12 cellular contexts compared by ENCODE assay signal in genomic region chr5:74212336-74212735, GRCh38.
A peak's percentile ranks its signal among the peaks of the same experiment; 100 is the strongest.
DNase-seq lines count a peak whose midpoint lies in the region; ATAC-seq and TF ChIP-seq lines count a peak whose summit lies in the region.
"Had no signal": no experiment of that assay in that cellular context is flagged by ENCODE, and none has a peak within 500 bp of the region (broad histone marks: within the 10 kb centered on the region; RNA-seq: fewer than 3 reads in every experiment).

No MANE protein-coding gene starts in this region.

- TF ChIP-seq EP300 in transverse colon (IDR thresholded peaks at IDR 0.05; ENCODE audit: low read depth): no peak

- no peak overlapping the region for H3K27ac ChIP-seq in transverse colon
- H3K27ac ChIP-seq: SJSA1 had no signal

- H3K4me1 ChIP-seq in transverse colon: no peaks in the 10 kb centered on the region

- H3K36me3 Mint-ChIP-seq in activated CD4-positive, alpha-beta T cell treated with anti-CD3 and anti-CD28 coated beads, Interleukin-2, amount 10 ng/mL, durations not matched to agents 24 days and 14 days (ENCODE audit: low read depth): no peaks in the 10 kb centered on the region
- H3K36me3 Mint-ChIP-seq: memory B cell had no signal

- in situ Hi-C loops in transverse colon (cut with MboI; ENCODE audit: low pct_ligation_motif_present in 1 of 4, low pct_unique_long_range_greater_than_20kb in 1 of 4, low sequenced_read_pairs in 3 of 4): no loop called here

- no peak for TF ChIP-seq POLR2A in transverse colon (IDR thresholded peaks at IDR 0.05)

- H3K9me3 ChIP-seq in transverse colon: no peaks in the 10 kb centered on the region
- H3K9me3 ChIP-seq: SJSA1 had no signal

- peak; percentile 11 for DNase-seq in activated CD4-positive, alpha-beta T cell treated with anti-CD3 and anti-CD28 coated beads for 48 hours
- DNase-seq in activated CD4-positive, alpha-beta T cell treated with anti-CD3 and anti-CD28 coated beads, Interleukin-2, amount 10 ng/mL, durations not matched to agents 24 days and 14 days: no peak
- DNase-seq in NCI-H526 treated with DMSO at 0.1 percent for 48 hours (lab: John Stamatoyannopoulos, UW) (peak; percentile 2), dermis blood vessel endothelial cell (peak; percentile 62), transverse colon (peak; percentile 11), NCI-H2196 treated with DMSO at 0.1 percent for 48 hours (lab: John Stamatoyannopoulos, UW; ENCODE audit: unreplicated experiment) (no peak)
- DNase-seq in stimulated activated CD4-positive, alpha-beta T cell treated with anti-CD3 and anti-CD28 coated beads, Interleukin-4, amount 100 ng/mL, for 24 hours: no peak
- DNase-seq: amygdala, COR-L47 had no signal

- TF ChIP-seq CTCF in transverse colon (IDR thresholded peaks at IDR 0.05): no peak

- H3K27ac Mint-ChIP-seq in activated CD4-positive, alpha-beta T cell treated with anti-CD3 and anti-CD28 coated beads, Interleukin-2, amount 10 ng/mL, durations not matched to agents 24 days and 14 days: no peak overlapping the region
- H3K27ac Mint-ChIP-seq: memory B cell had no signal

- WGBS in transverse colon (ENCODE audit: low coverage in 1 of 2), 2 donors: 77% methylated on average over 5 of the region's 5 CpGs; no CpG with 5 or more reads in 1 of the 2 donors

- H3K4me1 Mint-ChIP-seq in activated CD4-positive, alpha-beta T cell treated with anti-CD3 and anti-CD28 coated beads, Interleukin-2, amount 10 ng/mL, durations not matched to agents 24 days and 14 days: no peaks in the 10 kb centered on the region
- H3K4me1 Mint-ChIP-seq: memory B cell had no signal

- H3K27me3 ChIP-seq in transverse colon: no peaks in the 10 kb centered on the region
- H3K27me3 ChIP-seq: SJSA1 had no signal

- no peaks in the 10 kb centered on the region for H3K36me3 ChIP-seq in transverse colon
- H3K36me3 ChIP-seq: SJSA1 had no signal

- no peaks in the 10 kb centered on the region for H3K9me3 Mint-ChIP-seq in activated CD4-positive, alpha-beta T cell treated with anti-CD3 and anti-CD28 coated beads, Interleukin-2, amount 10 ng/mL, durations not matched to agents 24 days and 14 days
- H3K9me3 Mint-ChIP-seq: memory B cell had no signal

- no peak overlapping the region for H3K4me3 Mint-ChIP-seq in activated CD4-positive, alpha-beta T cell treated with anti-CD3 and anti-CD28 coated beads, Interleukin-2, amount 10 ng/mL, durations not matched to agents 24 days and 14 days
- H3K4me3 Mint-ChIP-seq: memory B cell had no signal

- no peak overlapping the region for H3K4me3 ChIP-seq in transverse colon
- H3K4me3 ChIP-seq: SJSA1 had no signal

- no peak for ATAC-seq in GM18868 (IDR thresholded peaks at IDR 0.05; ENCODE audit: unreplicated experiment)

- intact Hi-C loops in activated CD4-positive, alpha-beta T cell treated with anti-CD3 and anti-CD28 coated beads, Interleukin-2, amount 10 ng/mL, durations not matched to agents 24 days and 14 days (cut with micrococcal nuclease): no loop called here
- intact Hi-C loops in transverse colon (cut with DNase I; ENCODE audit: low total_unique reads): no loop called here

- H3K27me3 Mint-ChIP-seq in activated CD4-positive, alpha-beta T cell treated with anti-CD3 and anti-CD28 coated beads, Interleukin-2, amount 10 ng/mL, durations not matched to agents 24 days and 14 days: no peaks in the 10 kb centered on the region

Comparison
In these comparisons a context has a peak if more than half of its experiments do, and no peak if none do; other contexts are left out.
1. DNase-seq: peak in activated CD4-positive, alpha-beta T cell treated with anti-CD3 and anti-CD28 coated beads for 48 hours (single experiment), NCI-H526 treated with DMSO at 0.1 percent for 48 hours (single experiment), dermis blood vessel endothelial cell (single experiment) and transverse colon (single experiment); none in activated CD4-positive, alpha-beta T cell treated with anti-CD3 and anti-CD28 coated beads, Interleukin-2, amount 10 ng/mL, durations not matched to agents 24 days and 14 days (single experiment), stimulated activated CD4-positive, alpha-beta T cell treated with anti-CD3 and anti-CD28 coated beads, Interleukin-4, amount 100 ng/mL, for 24 hours (single experiment) and NCI-H2196 treated with DMSO at 0.1 percent for 48 hours (single experiment).